Comparison of ENCODE assay signal across 8 cellular contexts in genomic region chr22:46537946-46538815, GRCh38. TPM values are rescaled to one million over a fixed set of nuclear protein-coding genes. Genes with fewer than 3 reads are reported as not detected.
A peak's percentile ranks its signal among the peaks of the same experiment; 100 is the strongest.
DNase-seq lines count a peak whose midpoint lies in the region; ATAC-seq and TF ChIP-seq lines count a peak whose summit lies in the region.

No MANE protein-coding gene starts in this region.

- TF ChIP-seq CTCF in GM20000 (IDR thresholded peaks at IDR 0.05; ENCODE audit: extremely low read depth, missing control alignments) (no peak), retinal pigment epithelial cell (conservative IDR thresholded peaks at IDR 0.05; ENCODE audit: low read depth, low read length) (peak; percentile 25)

- intact Hi-C loops in left colon (cut with DNase I, micrococcal nuclease) = no loop called here

- DNase-seq in GM20000 (ENCODE audit: low spot score) (peak; percentile 59), RPMI8226 (peak; percentile 40), glomerular visceral epithelial cell (ENCODE audit: extremely low spot score) (peak; percentile 42), retinal pigment epithelial cell (ENCODE audit: low read depth) (no peak), NCI-H774 (lab: John Stamatoyannopoulos, UW) (no peak), activated gamma-delta T cell treated with Interleukin-2 at 50 U/mL for 16 hours (no peak), left colon (no peak)

- no peak for ATAC-seq in GM18873 (IDR thresholded peaks at IDR 0.05; ENCODE audit: low FRiP score, unreplicated experiment)
- no peak for ATAC-seq in left colon

- peak overlapping the region; percentile 53 for H3K4me3 ChIP-seq in retinal pigment epithelial cell (ENCODE audit: low read length)

RNA-seq across cellular contexts. Expression of gene CELSR1, which starts 0.8 kb away (rescaled TPM):
- 1 to 10 TPM; 1.8 to 4.9 TPM for total RNA-seq in left colon

Comparison
In these comparisons a context has a peak if more than half of its experiments do, and no peak if none do; other contexts are left out.
1. DNase-seq: peak in GM20000 (single experiment), RPMI8226 (single experiment) and glomerular visceral epithelial cell (single experiment); none in retinal pigment epithelial cell (single experiment), NCI-H774 (single experiment), activated gamma-delta T cell treated with Interleukin-2 at 50 U/mL for 16 hours (single experiment) and left colon (0 of 2).